ENCODE assay signal across 1 cellular context in the genomic region with DNA sequence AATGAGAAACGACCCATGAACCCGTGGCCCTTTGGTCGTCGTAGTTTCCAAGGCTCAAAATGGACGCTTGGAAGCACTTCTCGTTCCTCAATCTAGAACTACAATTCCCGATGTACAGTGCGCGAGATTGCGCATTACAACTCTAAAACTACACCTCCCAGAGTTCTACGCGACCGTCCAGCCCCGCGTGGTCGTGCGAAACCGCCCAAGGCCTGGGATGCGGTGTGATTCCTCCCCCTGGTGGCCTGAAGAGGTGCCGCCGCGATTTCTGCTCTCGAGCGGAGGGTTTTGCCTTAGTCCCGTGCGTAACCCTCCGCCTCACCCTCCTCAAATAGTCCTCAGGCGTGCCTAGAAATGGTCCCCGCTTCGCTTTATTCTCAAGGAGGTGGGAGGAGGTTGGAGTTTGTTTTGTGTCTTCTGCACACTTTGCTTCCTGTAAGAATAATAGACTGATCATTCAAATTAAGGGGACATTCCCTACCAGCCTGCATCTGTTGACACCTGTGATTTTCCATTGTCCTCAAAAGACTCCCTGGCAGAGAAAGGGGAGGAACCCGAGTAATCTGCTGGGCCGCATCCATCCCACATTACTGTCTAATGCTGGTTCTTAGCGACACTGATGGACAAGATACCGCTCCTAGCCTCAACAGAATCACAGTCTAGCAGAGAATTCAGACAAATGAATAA.
TF ChIP-seq lines count a peak whose summit lies in the region.

No MANE protein-coding gene starts in this region.

TF ChIP-seq in HepG2, 621 proteins besides CTCF, POLR2A, EP300 and RAD21 (continued from another document):
- TF ChIP-seq, protein P1, sequence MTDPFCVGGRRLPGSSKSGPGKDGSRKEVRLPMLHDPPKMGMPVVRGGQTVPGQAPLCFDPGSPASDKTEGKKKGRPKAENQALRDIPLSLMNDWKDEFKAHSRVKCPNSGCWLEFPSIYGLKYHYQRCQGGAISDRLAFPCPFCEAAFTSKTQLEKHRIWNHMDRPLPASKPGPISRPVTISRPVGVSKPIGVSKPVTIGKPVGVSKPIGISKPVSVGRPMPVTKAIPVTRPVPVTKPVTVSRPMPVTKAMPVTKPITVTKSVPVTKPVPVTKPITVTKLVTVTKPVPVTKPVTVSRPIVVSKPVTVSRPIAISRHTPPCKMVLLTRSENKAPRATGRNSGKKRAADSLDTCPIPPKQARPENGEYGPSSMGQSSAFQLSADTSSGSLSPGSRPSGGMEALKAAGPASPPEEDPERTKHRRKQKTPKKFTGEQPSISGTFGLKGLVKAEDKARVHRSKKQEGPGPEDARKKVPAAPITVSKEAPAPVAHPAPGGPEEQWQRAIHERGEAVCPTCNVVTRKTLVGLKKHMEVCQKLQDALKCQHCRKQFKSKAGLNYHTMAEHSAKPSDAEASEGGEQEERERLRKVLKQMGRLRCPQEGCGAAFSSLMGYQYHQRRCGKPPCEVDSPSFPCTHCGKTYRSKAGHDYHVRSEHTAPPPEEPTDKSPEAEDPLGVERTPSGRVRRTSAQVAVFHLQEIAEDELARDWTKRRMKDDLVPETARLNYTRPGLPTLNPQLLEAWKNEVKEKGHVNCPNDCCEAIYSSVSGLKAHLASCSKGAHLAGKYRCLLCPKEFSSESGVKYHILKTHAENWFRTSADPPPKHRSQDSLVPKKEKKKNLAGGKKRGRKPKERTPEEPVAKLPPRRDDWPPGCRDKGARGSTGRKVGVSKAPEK (CRISPR knock-in tag; IDR thresholded peaks at IDR 0.05; ENCODE audit: borderline replicate concordance), result no peak
- TF ChIP-seq IRF2 (CRISPR knock-in tag; IDR thresholded peaks at IDR 0.05) (peak; percentile 97), ZNF572 (CRISPR knock-in tag; IDR thresholded peaks at IDR 0.05) (0 out of 2 replicates have a peak, but pooled peaks have one; percentile 61), ZNF3 (CRISPR knock-in tag; IDR thresholded peaks at IDR 0.05) (peak; percentile 53; the same call in 1 of the 2 replicates), SKI (IDR thresholded peaks at IDR 0.05; ENCODE audit: partially characterized antibody) (peak; percentile 43), KAT8 (CRISPR knock-in tag; IDR thresholded peaks at IDR 0.05) (peak; percentile 95), NFYC (CRISPR knock-in tag; IDR thresholded peaks at IDR 0.05) (peak; percentile 52), CENPX (CRISPR knock-in tag; IDR thresholded peaks at IDR 0.05) (no peak), MED13 (CRISPR knock-in tag; IDR thresholded peaks at IDR 0.05) (peak; percentile 53; the same call in 1 of the 2 replicates), NCOA1 (CRISPR knock-in tag; IDR thresholded peaks at IDR 0.05) (peak; percentile 75; the same call in 1 of the 2 replicates)
- TF ChIP-seq, protein P2, sequence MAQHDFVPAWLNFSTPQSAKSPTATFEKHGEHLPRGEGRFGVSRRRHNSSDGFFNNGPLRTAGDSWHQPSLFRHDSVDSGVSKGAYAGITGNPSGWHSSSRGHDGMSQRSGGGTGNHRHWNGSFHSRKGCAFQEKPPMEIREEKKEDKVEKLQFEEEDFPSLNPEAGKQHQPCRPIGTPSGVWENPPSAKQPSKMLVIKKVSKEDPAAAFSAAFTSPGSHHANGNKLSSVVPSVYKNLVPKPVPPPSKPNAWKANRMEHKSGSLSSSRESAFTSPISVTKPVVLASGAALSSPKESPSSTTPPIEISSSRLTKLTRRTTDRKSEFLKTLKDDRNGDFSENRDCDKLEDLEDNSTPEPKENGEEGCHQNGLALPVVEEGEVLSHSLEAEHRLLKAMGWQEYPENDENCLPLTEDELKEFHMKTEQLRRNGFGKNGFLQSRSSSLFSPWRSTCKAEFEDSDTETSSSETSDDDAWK (CRISPR knock-in tag; IDR thresholded peaks at IDR 0.05), result no peak
- TF ChIP-seq, protein P3, sequence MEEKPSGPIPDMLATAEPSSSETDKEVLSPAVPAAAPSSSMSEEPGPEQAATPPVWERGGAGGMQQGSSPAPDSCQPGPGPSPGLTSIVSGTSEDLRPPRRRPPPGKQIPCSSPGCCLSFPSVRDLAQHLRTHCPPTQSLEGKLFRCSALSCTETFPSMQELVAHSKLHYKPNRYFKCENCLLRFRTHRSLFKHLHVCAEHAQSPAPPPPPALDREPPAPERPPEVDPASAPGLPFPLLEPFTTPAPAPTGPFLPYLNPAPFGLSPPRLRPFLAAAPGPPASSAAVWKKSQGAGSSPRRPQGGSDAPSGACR (CRISPR knock-in tag; IDR thresholded peaks at IDR 0.05), result no peak; the same call in 1 of the 2 replicates
- TF ChIP-seq, protein P4, sequence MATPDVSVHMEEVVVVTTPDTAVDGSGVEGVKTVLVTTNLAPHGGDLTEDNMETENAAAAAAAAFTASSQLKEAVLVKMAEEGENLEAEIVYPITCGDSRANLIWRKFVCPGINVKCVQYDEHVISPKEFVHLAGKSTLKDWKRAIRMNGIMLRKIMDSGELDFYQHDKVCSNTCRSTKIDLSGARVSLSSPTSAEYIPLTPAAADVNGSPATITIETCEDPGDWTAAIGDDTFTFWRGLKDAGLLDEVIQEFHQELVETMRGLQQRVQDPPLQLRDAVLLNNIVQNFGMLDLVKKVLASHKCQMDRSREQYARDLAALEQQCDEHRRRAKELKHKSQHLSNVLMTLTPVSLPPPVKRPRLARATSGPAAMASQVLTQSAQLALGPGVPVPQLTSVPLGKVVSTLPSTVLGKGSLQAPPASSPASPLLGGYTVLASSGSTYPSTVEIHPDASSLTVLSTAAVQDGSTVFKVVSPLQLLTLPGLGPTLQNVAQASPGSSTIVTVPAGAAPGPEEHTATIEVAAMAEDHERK (CRISPR knock-in tag; IDR thresholded peaks at IDR 0.05; ENCODE audit: low read depth), result peak; percentile 78
